Comparison of ENCODE assay signal across 10 cellular contexts in the genomic region with DNA sequence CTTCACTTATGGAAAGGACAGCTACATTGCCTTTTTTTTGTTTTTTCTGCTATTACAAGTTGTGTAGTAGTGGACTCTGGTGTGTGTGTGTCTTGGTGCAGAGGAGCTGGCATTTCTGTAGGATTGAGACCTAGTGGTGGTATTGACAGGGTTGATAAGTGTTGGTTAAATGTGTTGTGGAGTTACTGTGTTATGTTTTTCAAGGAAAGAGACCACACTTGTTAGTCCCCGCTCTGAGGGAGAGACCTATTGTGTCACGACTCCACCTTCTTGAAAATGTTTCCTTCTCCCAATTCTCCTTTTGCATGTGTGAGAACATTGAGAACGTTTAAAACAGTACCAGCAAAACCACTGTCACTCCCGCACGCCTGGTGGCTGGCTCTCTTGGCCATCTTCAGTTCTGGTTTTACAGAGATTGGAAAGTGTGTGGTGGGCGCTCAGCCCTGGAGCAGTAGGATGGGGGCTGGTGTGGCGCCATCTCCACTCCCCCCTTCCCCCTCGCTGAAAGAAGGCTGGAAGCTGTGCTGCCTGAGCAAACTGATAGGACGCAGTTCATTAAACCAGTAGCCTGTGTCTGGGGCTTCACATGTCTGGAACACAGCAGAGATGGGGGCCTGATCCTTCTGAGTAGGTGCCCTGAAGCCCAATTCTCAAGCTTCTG. TPM values are rescaled to one million over a fixed set of nuclear protein-coding genes. Genes with fewer than 3 reads are reported as not detected.
DNase-seq lines count a peak whose midpoint lies in the region; ATAC-seq and TF ChIP-seq lines count a peak whose summit lies in the region.
"Had no signal": no experiment of that assay in that cellular context is flagged by ENCODE, and none has a peak within 500 bp of the region (broad histone marks: within the 10 kb centered on the region; RNA-seq: fewer than 3 reads in every experiment).

No MANE protein-coding gene starts in this region.

- H4K8ac ChIP-seq in IMR-90 (ENCODE audit: low read depth in 2 of 2, low read length in 2 of 2), result no peak overlapping the region
- no peak overlapping the region for H4K8ac ChIP-seq in mesendoderm (ENCODE audit: low read depth, low read length)

- TF ChIP-seq RAD21 in IMR-90 (IDR thresholded peaks at IDR 0.05; ENCODE audit: low read length), result no peak

- no peak for TF ChIP-seq POLR2A in IMR-90 (IDR thresholded peaks at IDR 0.05; ENCODE audit: low read depth, low read length)

- H3K4me1 Mint-ChIP-seq in CD14-positive monocyte (peaks cover 85% of the 10 kb centered on the region), nephron (peaks cover 56% of the 10 kb centered on the region)
- peaks cover 72% of the 10 kb centered on the region for H3K4me1 Mint-ChIP-seq in activated T-helper 2 cell treated with anti-CD3 and anti-CD28 coated beads, Interferon-gamma antibody, Interleukin-2, Interleukin-4, amounts not matched to agents 10 μg/mL and 5 μg/mL and 100 μg/mL, durations not matched to agents 14 hours and 24 hours and 36 hours (ENCODE audit: low read depth)

- peaks cover 29% of the 10 kb centered on the region for H3K9me1 ChIP-seq in IMR-90 (ENCODE audit: insufficient read depth, low read length)

- POLR2A ChIA-PET in IMR-90 (lab: Charles Lee; ENCODE audit: unreplicated experiment), result no interaction called here

- intact Hi-C loops in CD14-positive monocyte (cut with micrococcal nuclease) (no loop called here), IMR-90 (cut with micrococcal nuclease) (no loop called here)
- intact Hi-C loops in activated T-helper 2 cell treated with anti-CD3 and anti-CD28 coated beads, Interferon-gamma antibody, Interleukin-2, Interleukin-4, amounts not matched to agents 10 μg/mL and 5 μg/mL and 100 μg/mL, durations not matched to agents 14 hours and 24 hours and 36 hours (cut with micrococcal nuclease), result no loop called here

- DNase-seq in CD14-positive monocyte (ENCODE audit: low spot score), result no peak
- DNase-seq in IMR-90, result no peak
- no peak for DNase-seq in activated T-helper 2 cell treated with anti-CD3 and anti-CD28 coated beads, Interferon-gamma antibody, Interleukin-2, Interleukin-4, amounts not matched to agents 10 μg/mL and 5 μg/mL and 100 μg/mL, durations not matched to agents 14 hours and 24 hours and 36 hours (ENCODE audit: low spot score)
- no peak for DNase-seq in nucleus accumbens (lab: John Stamatoyannopoulos, UW)
- DNase-seq in mesendoderm, result no peak
- no peak for DNase-seq in activated gamma-delta T cell treated with Interleukin-2 at 50 U/mL for 16 hours

- ATAC-seq in IMR-90 (ENCODE audit: low read depth) (no peak), GM18511 (IDR thresholded peaks at IDR 0.05; ENCODE audit: unreplicated experiment) (no peak)
- ATAC-seq: HCT116, left lobe of liver had no signal

- no peaks in the 10 kb centered on the region for H3K36me3 ChIP-seq in IMR-90 (ENCODE audit: control insufficient read depth, insufficient read depth, low read length)
- H3K36me3 ChIP-seq in mesendoderm (ENCODE audit: control insufficient read depth, insufficient read depth, low read length), result no peaks in the 10 kb centered on the region

- BruUV-seq in IMR-90 (replicated peaks; lab: Mats Ljungman, UMichigan), result no TSS peak

- H3K4me2 ChIP-seq in IMR-90 (ENCODE audit: low read depth, low read length) (no peak overlapping the region), mesendoderm (ENCODE audit: low read length) (no peak overlapping the region)

- CTCF ChIA-PET in IMR-90 (lab: Yijun Ruan, JAX), result no interaction called here

- H2AK5ac ChIP-seq in IMR-90 (ENCODE audit: low read depth, low read length), result no peak overlapping the region
- no peak overlapping the region for H2AK5ac ChIP-seq in mesendoderm (ENCODE audit: low read length)

- H2BK20ac ChIP-seq in IMR-90 (ENCODE audit: low read depth, low read length), result no peak overlapping the region

- no peaks in the 10 kb centered on the region for H3K27me3 ChIP-seq in IMR-90 (ENCODE audit: control insufficient read depth, insufficient read depth, low read length)
- H3K27me3 ChIP-seq in mesendoderm (ENCODE audit: insufficient read depth, low read length, poor library complexity), result no peaks in the 10 kb centered on the region

- 0 out of 2 replicates have a peak overlapping the region, but pooled peaks have one; percentile 6 for H3K14ac ChIP-seq in IMR-90 (replicated peaks; ENCODE audit: low read depth, low read length)

- H3K4me1 ChIP-seq in IMR-90 (ENCODE audit: control insufficient read depth, insufficient read depth, low read length), result peaks cover 2% of the 10 kb centered on the region; the same call in 1 of the 2 replicates
- H3K4me1 ChIP-seq in mesendoderm (ENCODE audit: control insufficient read depth, low read depth, low read length), result no peaks in the 10 kb centered on the region

- H3K18ac ChIP-seq in IMR-90 (ENCODE audit: low read depth, low read length) (no peak overlapping the region), mesendoderm (ENCODE audit: low read length) (no peak overlapping the region)

- H4K5ac ChIP-seq in IMR-90 (ENCODE audit: low read depth, low read length) (no peak overlapping the region), mesendoderm (ENCODE audit: low read length) (no peak overlapping the region)

- H4K20me1 ChIP-seq in IMR-90 (ENCODE audit: insufficient read depth, low read length), result peaks cover 79% of the 10 kb centered on the region

- peaks cover 15 to 29% of the 10 kb centered on the region in 2 donors for H3K36me3 Mint-ChIP-seq in CD14-positive monocyte
- peaks cover 42% of the 10 kb centered on the region for H3K36me3 Mint-ChIP-seq in activated T-helper 2 cell treated with anti-CD3 and anti-CD28 coated beads, Interferon-gamma antibody, Interleukin-2, Interleukin-4, amounts not matched to agents 10 μg/mL and 5 μg/mL and 100 μg/mL, durations not matched to agents 14 hours and 24 hours and 36 hours (ENCODE audit: low read depth)
- H3K36me3 Mint-ChIP-seq in nephron (ENCODE audit: low read depth), result no peaks in the 10 kb centered on the region

- H3K4me3 Mint-ChIP-seq in CD14-positive monocyte, result peak overlapping the region; percentile 70 to 94
- H3K4me3 Mint-ChIP-seq in activated T-helper 2 cell treated with anti-CD3 and anti-CD28 coated beads, Interferon-gamma antibody, Interleukin-2, Interleukin-4, amounts not matched to agents 10 μg/mL and 5 μg/mL and 100 μg/mL, durations not matched to agents 14 hours and 24 hours and 36 hours (ENCODE audit: low read depth), result peak overlapping the region; percentile 94
- H3K4me3 Mint-ChIP-seq in nephron, result peak overlapping the region in 2 of 3 experiments; percentile 0 to 59

- no peak overlapping the region for H3K4me3 ChIP-seq in IMR-90 (ENCODE audit: insufficient read depth, low read depth, low read length)
- H3K4me3 ChIP-seq in mesendoderm (ENCODE audit: low read length), result no peak overlapping the region

- H2AK9ac ChIP-seq in IMR-90 (replicated peaks; ENCODE audit: low read depth, low read length, poor library complexity), result no peak overlapping the region

- no CpG with 5 or more reads among the region's 9 CpGs for WGBS in IMR-90 (ENCODE audit: extremely low coverage in 2 of 2, insufficient read length in 1 of 2), 2 experiments
- WGBS in mesendoderm (ENCODE audit: extremely low coverage, insufficient coverage, low lambda C conversion rate), result no CpG with 5 or more reads among the region's 9 CpGs

- no peak overlapping the region for H2BK120ac ChIP-seq in IMR-90 (ENCODE audit: low read depth, low read length)
- H2BK120ac ChIP-seq in mesendoderm (ENCODE audit: low read depth, low read length), result no peak overlapping the region

- H2BK5ac ChIP-seq in IMR-90 (ENCODE audit: low read depth, low read length, poor library complexity, severe bottlenecking), result no peak overlapping the region
- no peak overlapping the region for H2BK5ac ChIP-seq in mesendoderm (ENCODE audit: low read length)

- no peaks in the 10 kb centered on the region for H3K9me3 Mint-ChIP-seq in CD14-positive monocyte
- no peaks in the 10 kb centered on the region for H3K9me3 Mint-ChIP-seq in activated T-helper 2 cell treated with anti-CD3 and anti-CD28 coated beads, Interferon-gamma antibody, Interleukin-2, Interleukin-4, amounts not matched to agents 10 μg/mL and 5 μg/mL and 100 μg/mL, durations not matched to agents 14 hours and 24 hours and 36 hours
- no peaks in the 10 kb centered on the region for H3K9me3 Mint-ChIP-seq in nephron

- H3K79me1 ChIP-seq in IMR-90 (ENCODE audit: low read depth in 1 of 2, low read length in 2 of 2) (peaks cover 28 to 83% of the 10 kb centered on the region in 2 experiments), mesendoderm (ENCODE audit: low read length) (peaks cover 41% of the 10 kb centered on the region)

- in situ Hi-C loops in IMR-90 (cut with MboI; ENCODE audit: low sequenced_read_pairs), result no loop called here

- H3K27me3 Mint-ChIP-seq in CD14-positive monocyte (ENCODE audit: low read depth in 3 of 3) (peaks cover 0 to 3% (median 0%) of the 10 kb centered on the region in 3 donors), nephron (ENCODE audit: low read depth) (peaks cover 3% of the 10 kb centered on the region)
- no peaks in the 10 kb centered on the region for H3K27me3 Mint-ChIP-seq in activated T-helper 2 cell treated with anti-CD3 and anti-CD28 coated beads, Interferon-gamma antibody, Interleukin-2, Interleukin-4, amounts not matched to agents 10 μg/mL and 5 μg/mL and 100 μg/mL, durations not matched to agents 14 hours and 24 hours and 36 hours (ENCODE audit: low read depth)

- H3K27ac Mint-ChIP-seq in CD14-positive monocyte (peak overlapping the region; percentile 13 to 86 (median 69)), nephron (peak overlapping the region in 1 of 3 experiments; percentile 46)
- H3K27ac Mint-ChIP-seq in activated T-helper 2 cell treated with anti-CD3 and anti-CD28 coated beads, Interferon-gamma antibody, Interleukin-2, Interleukin-4, amounts not matched to agents 10 μg/mL and 5 μg/mL and 100 μg/mL, durations not matched to agents 14 hours and 24 hours and 36 hours, result peak overlapping the region; percentile 35

- no peak overlapping the region for H3K4ac ChIP-seq in IMR-90 (ENCODE audit: low read depth, low read length)
- H3K4ac ChIP-seq in mesendoderm (ENCODE audit: low read depth, low read length), result no peak overlapping the region

- H3K27ac ChIP-seq in IMR-90 (ENCODE audit: insufficient read depth, low read length), result no peak overlapping the region
- H3K27ac ChIP-seq in mesendoderm (ENCODE audit: low read depth, low read length), result no peak overlapping the region

- TF ChIP-seq CTCF in CD14-positive monocyte (IDR thresholded peaks at IDR 0.05), result no peak
- TF ChIP-seq CTCF in IMR-90 (conservative IDR thresholded peaks at IDR 0.05; ENCODE audit: low read depth, low read length), result no peak
- no peak for TF ChIP-seq CTCF in nephron (IDR thresholded peaks at IDR 0.05; ENCODE audit: unreplicated experiment in 3 of 3)

- H3K56ac ChIP-seq in IMR-90 (ENCODE audit: extremely low read depth, insufficient read depth, low read length), result no peak overlapping the region
- no peak overlapping the region for H3K56ac ChIP-seq in mesendoderm (ENCODE audit: low read length)

- H2AFZ ChIP-seq in IMR-90 (replicated peaks; ENCODE audit: low read length, poor library complexity), result no peak overlapping the region

- H3K9me3 ChIP-seq in IMR-90 (ENCODE audit: control insufficient read depth, insufficient read depth, low read length), result no peaks in the 10 kb centered on the region

- H2BK15ac ChIP-seq in IMR-90 (ENCODE audit: low read depth, low read length), result no peak overlapping the region
- no peak overlapping the region for H2BK15ac ChIP-seq in mesendoderm (replicated peaks; ENCODE audit: low read depth)

- H3K9ac ChIP-seq in IMR-90 (ENCODE audit: low read depth, low read length), result no peak overlapping the region
- no peak overlapping the region for H3K9ac ChIP-seq in mesendoderm (ENCODE audit: low read length)

- H3K79me2 ChIP-seq in mesendoderm (ENCODE audit: control insufficient read depth, insufficient read depth, low read length), result peaks cover 41% of the 10 kb centered on the region

- H3K23ac ChIP-seq in IMR-90 (ENCODE audit: low read depth, low read length) (no peak overlapping the region), mesendoderm (ENCODE audit: low read length) (no peak overlapping the region)

- H4K91ac ChIP-seq in IMR-90 (ENCODE audit: insufficient read depth, low read depth, low read length), result no peak overlapping the region

- dilution Hi-C loops in IMR-90 (cut with HindIII; ENCODE audit: low sequenced_read_pairs, unreplicated experiment), result no loop called here

RNA-seq across cellular contexts. Expression of gene KLF13, which starts 5.5 kb away (rescaled TPM):
- polyA plus RNA-seq in CD14-positive monocyte, result 10 to 100 TPM; 22.5 to 28.0 TPM
- total RNA-seq in IMR-90 (2012; rRNA removed), result 9.5 and 10.8 TPM in 2 replicates
- polyA plus RNA-seq in IMR-90 (2012; rRNA removed), result 10.6 and 11.8 TPM in 2 replicates
- polyA plus RNA-seq in IMR-90 (2012; cell fraction: cytosol; rRNA removed), result 4.8 and 6.4 TPM in 2 replicates
- 5.8 and 7.8 TPM in 2 replicates for polyA plus RNA-seq in IMR-90 (2012; cell fraction: nucleus; rRNA removed; ENCODE audit: low replicate concordance)
- 127 and 132 TPM in 2 replicates for total RNA-seq in activated T-helper 2 cell treated with anti-CD3 and anti-CD28 coated beads, Interferon-gamma antibody, Interleukin-2, Interleukin-4, amounts not matched to agents 10 μg/mL and 5 μg/mL and 100 μg/mL, durations not matched to agents 14 hours and 24 hours and 36 hours
- 28.4 TPM for polyA plus RNA-seq in mesendoderm (2013, experiment 1 of 2)
- 29.2 TPM for polyA plus RNA-seq in mesendoderm (2013, experiment 2 of 2)

Comparison
In these comparisons a context has a peak if more than half of its experiments do, and no peak if none do; other contexts are left out.
1. H3K4me3 Mint-ChIP-seq: peak in every context shown above with its lines; median percentile 94 in activated T-helper 2 cell treated with anti-CD3 and anti-CD28 coated beads, Interferon-gamma antibody, Interleukin-2, Interleukin-4, amounts not matched to agents 10 μg/mL and 5 μg/mL and 100 μg/mL, durations not matched to agents 14 hours and 24 hours and 36 hours; 82 in CD14-positive monocyte; 30 in nephron.
2. RNA of gene KLF13, which starts 5.5 kb away (total RNA-seq): 127 to 132 TPM in activated T-helper 2 cell treated with anti-CD3 and anti-CD28 coated beads, Interferon-gamma antibody, Interleukin-2, Interleukin-4, amounts not matched to agents 10 μg/mL and 5 μg/mL and 100 μg/mL, durations not matched to agents 14 hours and 24 hours and 36 hours; 9.5 to 10.8 TPM in IMR-90; every median in the first group is over 10 times any median in the second.